8 cellular contexts compared by ENCODE assay signal in the genomic region with DNA sequence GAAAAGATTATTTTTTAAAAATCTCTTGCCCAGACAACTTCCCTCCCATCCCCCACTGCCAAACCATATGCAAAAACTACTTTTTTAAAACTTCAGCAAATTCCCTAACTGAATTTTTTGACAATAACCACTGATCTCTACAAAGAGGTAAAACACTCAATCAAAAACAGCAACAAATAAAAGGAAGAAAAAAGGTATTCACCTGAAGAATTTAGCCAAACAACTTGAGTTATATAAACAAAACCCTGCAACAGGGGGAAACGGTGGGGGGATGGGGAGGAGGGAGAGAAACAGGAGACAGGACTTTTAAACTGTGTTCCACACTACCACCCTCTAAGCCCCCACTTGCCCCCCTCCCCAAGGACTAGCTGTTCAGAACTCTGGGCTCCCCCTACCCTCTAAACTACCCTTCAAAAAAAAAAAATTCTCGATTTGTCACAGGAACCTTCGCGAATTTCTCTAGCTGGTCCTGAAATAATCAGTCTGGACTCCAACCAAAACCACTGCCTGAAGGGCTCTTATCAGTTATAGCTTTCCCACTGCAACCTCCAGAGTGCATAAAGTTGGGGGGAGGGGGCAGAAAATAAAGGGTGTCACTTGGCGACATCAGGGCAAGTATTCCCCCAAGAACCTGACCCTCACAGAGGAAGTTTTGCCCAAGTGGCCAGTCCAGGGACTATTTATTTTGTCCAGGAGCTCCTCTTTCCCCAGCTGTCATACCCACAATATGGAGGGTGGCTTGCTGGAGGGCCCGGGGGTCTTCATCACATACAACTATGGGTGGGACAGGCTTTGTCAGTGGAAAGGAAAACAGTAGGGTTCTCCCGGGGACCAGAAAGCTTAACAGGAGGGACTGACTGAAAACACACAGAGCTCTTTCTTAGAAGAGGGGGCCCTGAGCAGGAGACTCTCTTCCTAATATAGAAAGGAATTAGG. TPM values are rescaled to one million over a fixed set of nuclear protein-coding genes. Genes with fewer than 3 reads are reported as not detected.
DNase-seq lines count a peak whose midpoint lies in the region; ATAC-seq, FAIRE-seq and TF ChIP-seq lines count a peak whose summit lies in the region.

No MANE protein-coding gene starts in this region.

- no peak for TF ChIP-seq EP300 in H1 (IDR thresholded peaks at IDR 0.05; ENCODE audit: borderline replicate concordance in 1 of 2, low read depth in 2 of 2, low read length in 2 of 2)

- no peak overlapping the region for H2BK5ac ChIP-seq in H1 (ENCODE audit: low read depth, low read length)

- no peak for FAIRE-seq in H1 (lab: Jason Lieb, UNC)

- no peak overlapping the region for H4K91ac ChIP-seq in H1 (replicated peaks; ENCODE audit: insufficient read length, low read length)

- no peaks in the 10 kb centered on the region for H3K9me3 ChIP-seq in OCI-LY3 (ENCODE audit: insufficient read depth, low read length)
- H3K9me3 ChIP-seq in H1 (ENCODE audit: insufficient read depth in 2 of 2, low read depth in 1 of 2, low read length in 1 of 2): no peaks in the 10 kb centered on the region
- no peaks in the 10 kb centered on the region for H3K9me3 ChIP-seq in mucosa of stomach (ENCODE audit: control insufficient read depth, low read length)

- H2AFZ ChIP-seq in OCI-LY3 (ENCODE audit: low read depth, low read length) (no peak overlapping the region), H1 (ENCODE audit: low read length) (no peak overlapping the region)

- no peak overlapping the region for H2BK120ac ChIP-seq in H1 (replicated peaks; ENCODE audit: low read depth, low read length)

- no peak overlapping the region for H2BK20ac ChIP-seq in H1 (ENCODE audit: low read length)

- no peak overlapping the region for H3K14ac ChIP-seq in H1 (ENCODE audit: insufficient read length)

- H3K4me2 ChIP-seq in OCI-LY3 (ENCODE audit: low read length): peak overlapping the region; percentile 92
- peak overlapping the region; percentile 93 to 96 for H3K4me2 ChIP-seq in H1 (ENCODE audit: insufficient read depth in 1 of 2, low read depth in 2 of 2, low read length in 2 of 2)

- no peak overlapping the region for H3K27ac Mint-ChIP-seq in osteocyte (ENCODE audit: unreplicated experiment)

- no peak overlapping the region for H2AK5ac ChIP-seq in H1 (ENCODE audit: low read depth, low read length)

- no peak overlapping the region; the same call in 1 of the 2 replicates for H3K18ac ChIP-seq in H1 (ENCODE audit: extremely low read depth, low read length)

- H3K79me1 ChIP-seq in H1 (ENCODE audit: low read depth, low read length): peaks cover 5% of the 10 kb centered on the region

- H4K20me1 ChIP-seq in OCI-LY3 (ENCODE audit: insufficient read depth, low read length) (peaks cover 33% of the 10 kb centered on the region), H1 (replicated peaks in 1 of 2; ENCODE audit: control insufficient read depth in 1 of 2, insufficient read depth in 2 of 2, low read length in 2 of 2) (peaks cover 3 to 4% of the 10 kb centered on the region in 2 experiments)

- H3K4me3 ChIP-seq in OCI-LY3 (ENCODE audit: low read length) (peak overlapping the region; percentile 91), H1 (ENCODE audit: extremely low read depth in 1 of 4, insufficient read depth in 2 of 4, low read depth in 3 of 4, low read length in 4 of 4) (peak overlapping the region; percentile 70 to 94 (median 83)), mucosa of stomach (ENCODE audit: low read length) (peak overlapping the region; percentile 92)

- no peak overlapping the region for H2BK15ac ChIP-seq in H1 (ENCODE audit: low read length)

- H2BK12ac ChIP-seq in H1 (ENCODE audit: low read depth, low read length): no peak overlapping the region

- peaks cover 2% of the 10 kb centered on the region for H3K36me3 Mint-ChIP-seq in osteocyte (ENCODE audit: unreplicated experiment)

- H3K36me3 ChIP-seq in OCI-LY3 (replicated peaks; ENCODE audit: low read depth, low read length): peaks cover 5% of the 10 kb centered on the region
- peaks cover 0 to 2% (median 0%) of the 10 kb centered on the region in 4 experiments; a peak in 1 of 8 replicates for H3K36me3 ChIP-seq in H1 (ENCODE audit: control insufficient read depth in 2 of 4, insufficient read depth in 4 of 4, low read length in 3 of 4)
- H3K36me3 ChIP-seq in mucosa of stomach (ENCODE audit: control insufficient read depth, insufficient read depth, low read length): no peaks in the 10 kb centered on the region

- TF ChIP-seq CTCF in OCI-LY3 (IDR thresholded peaks at IDR 0.05; ENCODE audit: low read depth, low read length): no peak
- no peak for TF ChIP-seq CTCF in H1 (IDR thresholded peaks at IDR 0.05; ENCODE audit: control extremely low read depth in 1 of 3, insufficient read depth in 1 of 3, low read depth in 1 of 3, low read length in 3 of 3)
- no peak for TF ChIP-seq CTCF in osteocyte (IDR thresholded peaks at IDR 0.05)

- no peak for TF ChIP-seq RAD21 in H1 (IDR thresholded peaks at IDR 0.05 in 1 of 2, conservative IDR thresholded peaks at IDR 0.05 in 1 of 2; ENCODE audit: low read depth in 2 of 2, low read length in 2 of 2)

- 5% methylated on average over 7 of the region's 7 CpGs; no CpG with 5 or more reads in 1 of the 2 experiments for WGBS in H1 (ENCODE audit: extremely low coverage in 1 of 2, insufficient coverage in 1 of 2, insufficient read length in 1 of 2, insufficient replicate concordance in 2 of 2, low coverage in 1 of 2, low lambda C conversion rate in 2 of 2, missing lambda C conversion rate in 1 of 2), 2 experiments

- no peak for ATAC-seq in GM21390 (IDR thresholded peaks at IDR 0.05; ENCODE audit: unreplicated experiment)

- H3K27me3 Mint-ChIP-seq in osteocyte (ENCODE audit: unreplicated experiment): no peaks in the 10 kb centered on the region

- no peaks in the 10 kb centered on the region for H3K27me3 ChIP-seq in OCI-LY3 (ENCODE audit: low read depth, low read length)
- H3K27me3 ChIP-seq in H1 (replicated peaks in 1 of 4; ENCODE audit: control insufficient read depth in 3 of 4, extremely low read depth in 1 of 4, insufficient read depth in 3 of 4, low read length in 3 of 4): no peaks in the 10 kb centered on the region
- no peaks in the 10 kb centered on the region for H3K27me3 ChIP-seq in mucosa of stomach (ENCODE audit: control insufficient read depth, insufficient read depth, low read length)

- peak overlapping the region; percentile 82 for H3K9ac ChIP-seq in OCI-LY3 (ENCODE audit: low read length)
- peak overlapping the region; percentile 49 to 94 (median 78) for H3K9ac ChIP-seq in H1 (replicated peaks in 1 of 4; ENCODE audit: extremely low read depth in 1 of 4, low read depth in 3 of 4, low read length in 3 of 4)
- H3K9ac ChIP-seq in mucosa of stomach (ENCODE audit: low read length): peak overlapping the region; percentile 98

- peak overlapping the region; percentile 41 for H3K4ac ChIP-seq in H1 (replicated peaks; ENCODE audit: insufficient read length, low read depth, low read length)

- H4K8ac ChIP-seq in H1 (ENCODE audit: extremely low read depth, insufficient read depth, low read length): no peak overlapping the region

- H3K79me2 ChIP-seq in OCI-LY3 (ENCODE audit: low read length): peaks cover 64% of the 10 kb centered on the region
- peaks cover 24 to 59% of the 10 kb centered on the region in 2 experiments for H3K79me2 ChIP-seq in H1 (ENCODE audit: control insufficient read depth in 1 of 2, insufficient read depth in 2 of 2, low read length in 2 of 2)

- POLR2A ChIA-PET in H1 (lab: Charles Lee; ENCODE audit: partially characterized antibody): interaction anchor here (0.7 to 1.8 kb wide), 14 partner anchors 8 to 581 kb away, joined by 3 to 8 read pairs (median 4); no protein-coding TSS in a partner anchor

- H4K5ac ChIP-seq in H1 (ENCODE audit: insufficient read length, low read depth, low read length): peak overlapping the region; percentile 68

- H3K23me2 ChIP-seq in H1 (ENCODE audit: low read depth, low read length): peaks cover 16% of the 10 kb centered on the region

- peaks cover 6% of the 10 kb centered on the region for H3K4me1 Mint-ChIP-seq in osteocyte (ENCODE audit: unreplicated experiment)

- H3K9me3 Mint-ChIP-seq in osteocyte (ENCODE audit: unreplicated experiment): no peaks in the 10 kb centered on the region

- CTCF ChIA-PET in H1 (lab: Charles Lee; ENCODE audit: partially characterized antibody): interaction anchor here (0.6 to 2.3 kb wide), 12 partner anchors 32 to 441 kb away, joined by 3 to 6 read pairs (median 4); no protein-coding TSS in a partner anchor

- H3K23ac ChIP-seq in H1 (ENCODE audit: insufficient read length): no peak overlapping the region

- DNase-seq in NCI-H146 (lab: John Stamatoyannopoulos, UW) (peak; percentile 20), NCI-H146 treated with DMSO at 0.1 percent for 48 hours (lab: John Stamatoyannopoulos, UW; ENCODE audit: unreplicated experiment) (no peak), H1 (ENCODE audit: low read depth in 1 of 2, low spot score in 2 of 2) (no peak), NCI-H187 treated with DMSO at 0.1 percent for 48 hours (lab: John Stamatoyannopoulos, UW) (no peak), osteocyte (ENCODE audit: extremely low spot score, unreplicated experiment) (no peak)

- no peak overlapping the region for H3K4me3 Mint-ChIP-seq in osteocyte (ENCODE audit: unreplicated experiment)

- peaks cover 36% of the 10 kb centered on the region for H3K4me1 ChIP-seq in OCI-LY3 (ENCODE audit: low read length)
- H3K4me1 ChIP-seq in H1 (replicated peaks in 1 of 4; ENCODE audit: control insufficient read depth in 3 of 4, insufficient read depth in 4 of 4, low read length in 3 of 4): peaks cover 0 to 7% (median 4%) of the 10 kb centered on the region in 4 experiments; a peak in 4 of 7 replicates
- H3K4me1 ChIP-seq in mucosa of stomach (ENCODE audit: control insufficient read depth, insufficient read depth, low read length): peaks cover 29% of the 10 kb centered on the region

- H3K27ac ChIP-seq in OCI-LY3 (ENCODE audit: low read length): peak overlapping the region; percentile 70
- H3K27ac ChIP-seq in H1 (ENCODE audit: low read depth, low read length): peak overlapping the region; percentile 93

- peak overlapping the region; percentile 66 for H3K56ac ChIP-seq in H1 (replicated peaks; ENCODE audit: insufficient read length, low read depth, low read length)

- no peak for TF ChIP-seq POLR2A in H1 (IDR thresholded peaks at IDR 0.05; ENCODE audit: control extremely low read depth in 1 of 2, low read depth in 2 of 2, low read length in 2 of 2)

TF ChIP-seq in H1, 55 proteins besides CTCF, POLR2A, EP300 and RAD21 (continues in another document):
- TF ChIP-seq SRF (IDR thresholded peaks at IDR 0.05; ENCODE audit: low read depth, low read length) (no peak), ASH2L (IDR thresholded peaks at IDR 0.05; ENCODE audit: low read length) (peak; percentile 45)

RNA-seq across cellular contexts. Expression of a gene that starts 1.4 kb away (rescaled TPM):
- 62.2 and 62.6 TPM in 2 replicates for total RNA-seq in H1 (2021; fragmentation: NEBNext Ultra II Directional; extraction: Animal tissue kit (Norgen Biotek cat#: 25700))
- 29.0 and 30.6 TPM in 2 replicates for polyA plus RNA-seq in H1 (2011; rRNA removed)
- 41.8 TPM for polyA plus RNA-seq in H1 (2011; cell fraction: cytosol; rRNA removed)
- polyA plus RNA-seq in H1 (2011; cell fraction: nucleus; rRNA removed): 20.7 TPM
- 32.5 to 59.7 TPM (median 39.3 TPM) in 4 replicates for polyA plus RNA-seq in H1 (2012, experiment 1 of 2)
- 7.3 TPM for polyA plus RNA-seq in H1 (2012, experiment 2 of 2)
- polyA plus RNA-seq in H1 (2013, experiment 1 of 2): 43.4 TPM
- 48.3 TPM for polyA plus RNA-seq in H1 (2013, experiment 2 of 2)
- polyA minus RNA-seq in H1 (2011; rRNA and poly(A)+ RNA removed): 49.8 and 56.0 TPM in 2 replicates
- polyA minus RNA-seq in H1 (2011; cell fraction: cytosol; rRNA and poly(A)+ RNA removed): 52.1 TPM
- 34.3 TPM for polyA minus RNA-seq in H1 (2011; cell fraction: nucleus; rRNA and poly(A)+ RNA removed)
- 143 and 160 TPM in 2 replicates for total RNA-seq in osteocyte
